Comparison of ENCODE assay signal across 1 cellular context in the genomic region with DNA sequence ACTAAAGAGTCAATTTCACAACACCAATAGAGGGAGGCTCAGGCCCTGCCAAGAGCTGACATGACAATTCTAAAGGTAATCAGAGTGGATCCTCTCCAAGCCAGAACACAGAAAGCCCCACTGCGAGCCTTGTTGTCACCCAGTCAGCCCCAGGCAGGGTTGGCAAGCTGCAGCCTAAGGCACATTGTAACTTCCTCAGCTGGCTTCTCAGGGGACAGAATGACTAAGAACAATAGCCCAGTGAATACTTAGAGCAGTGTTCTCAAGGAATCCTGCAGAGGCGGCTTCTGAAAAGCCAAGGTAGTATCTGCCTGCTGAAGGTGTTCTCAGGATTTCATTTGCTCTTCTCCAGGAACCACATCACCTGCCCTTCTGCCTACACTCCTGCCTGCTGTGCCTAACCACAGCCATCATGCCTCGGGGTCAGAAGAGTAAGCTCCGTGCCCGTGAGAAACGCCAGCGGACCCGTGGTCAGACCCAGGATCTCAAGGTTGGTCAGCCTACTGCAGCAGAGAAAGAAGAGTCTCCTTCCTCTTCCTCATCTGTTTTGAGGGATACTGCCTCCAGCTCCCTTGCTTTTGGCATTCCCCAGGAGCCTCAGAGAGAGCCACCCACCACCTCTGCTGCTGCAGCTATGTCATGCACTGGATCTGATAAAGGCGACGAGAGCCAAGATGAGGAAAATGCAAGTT.
TF ChIP-seq lines count a peak whose summit lies in the region.

A gene with protein sequence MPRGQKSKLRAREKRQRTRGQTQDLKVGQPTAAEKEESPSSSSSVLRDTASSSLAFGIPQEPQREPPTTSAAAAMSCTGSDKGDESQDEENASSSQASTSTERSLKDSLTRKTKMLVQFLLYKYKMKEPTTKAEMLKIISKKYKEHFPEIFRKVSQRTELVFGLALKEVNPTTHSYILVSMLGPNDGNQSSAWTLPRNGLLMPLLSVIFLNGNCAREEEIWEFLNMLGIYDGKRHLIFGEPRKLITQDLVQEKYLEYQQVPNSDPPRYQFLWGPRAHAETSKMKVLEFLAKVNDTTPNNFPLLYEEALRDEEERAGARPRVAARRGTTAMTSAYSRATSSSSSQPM (plus strand): TSS at position 277 of the 692 bp plus-strand sequence. CDS start 136 bp downstream, at position 413.

TF ChIP-seq in HepG2, 621 proteins besides CTCF, POLR2A, EP300 and RAD21 (continued from another document):
- TF ChIP-seq, protein P1, sequence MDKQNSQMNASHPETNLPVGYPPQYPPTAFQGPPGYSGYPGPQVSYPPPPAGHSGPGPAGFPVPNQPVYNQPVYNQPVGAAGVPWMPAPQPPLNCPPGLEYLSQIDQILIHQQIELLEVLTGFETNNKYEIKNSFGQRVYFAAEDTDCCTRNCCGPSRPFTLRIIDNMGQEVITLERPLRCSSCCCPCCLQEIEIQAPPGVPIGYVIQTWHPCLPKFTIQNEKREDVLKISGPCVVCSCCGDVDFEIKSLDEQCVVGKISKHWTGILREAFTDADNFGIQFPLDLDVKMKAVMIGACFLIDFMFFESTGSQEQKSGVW (CRISPR knock-in tag; IDR thresholded peaks at IDR 0.05; ENCODE audit: borderline replicate concordance) = no peak
- TF ChIP-seq JUN (CRISPR knock-in tag; IDR thresholded peaks at IDR 0.05) = no peak
- TF ChIP-seq, protein P2, sequence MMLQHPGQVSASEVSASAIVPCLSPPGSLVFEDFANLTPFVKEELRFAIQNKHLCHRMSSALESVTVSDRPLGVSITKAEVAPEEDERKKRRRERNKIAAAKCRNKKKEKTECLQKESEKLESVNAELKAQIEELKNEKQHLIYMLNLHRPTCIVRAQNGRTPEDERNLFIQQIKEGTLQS (CRISPR knock-in tag; IDR thresholded peaks at IDR 0.05) = no peak
- TF ChIP-seq, protein P3, sequence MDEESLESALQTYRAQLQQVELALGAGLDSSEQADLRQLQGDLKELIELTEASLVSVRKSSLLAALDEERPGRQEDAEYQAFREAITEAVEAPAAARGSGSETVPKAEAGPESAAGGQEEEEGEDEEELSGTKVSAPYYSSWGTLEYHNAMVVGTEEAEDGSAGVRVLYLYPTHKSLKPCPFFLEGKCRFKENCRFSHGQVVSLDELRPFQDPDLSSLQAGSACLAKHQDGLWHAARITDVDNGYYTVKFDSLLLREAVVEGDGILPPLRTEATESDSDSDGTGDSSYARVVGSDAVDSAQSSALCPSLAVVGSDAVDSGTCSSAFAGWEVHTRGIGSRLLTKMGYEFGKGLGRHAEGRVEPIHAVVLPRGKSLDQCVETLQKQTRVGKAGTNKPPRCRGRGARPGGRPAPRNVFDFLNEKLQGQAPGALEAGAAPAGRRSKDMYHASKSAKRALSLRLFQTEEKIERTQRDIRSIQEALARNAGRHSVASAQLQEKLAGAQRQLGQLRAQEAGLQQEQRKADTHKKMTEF (CRISPR knock-in tag; IDR thresholded peaks at IDR 0.05) = no peak
- TF ChIP-seq KMT2A (CRISPR knock-in tag; IDR thresholded peaks at IDR 0.05) = no peak
- TF ChIP-seq CHCHD3 (CRISPR knock-in tag; IDR thresholded peaks at IDR 0.05) = no peak
- TF ChIP-seq KDM4B (CRISPR knock-in tag; IDR thresholded peaks at IDR 0.05) = no peak
- TF ChIP-seq NFKBIZ (CRISPR knock-in tag; IDR thresholded peaks at IDR 0.05) = no peak
- no peak for TF ChIP-seq KLF11 (CRISPR knock-in tag; IDR thresholded peaks at IDR 0.05)
- TF ChIP-seq DPF2 (CRISPR knock-in tag; IDR thresholded peaks at IDR 0.05; ENCODE audit: borderline replicate concordance, low read depth) = no peak
TF ChIP-seq in HepG2: peak in this region for 0.
